In genomic region chr13:35838356-35838755, GRCh38 we compare ENCODE assay signal across 14 cellular contexts.
DNase-seq lines count a peak whose midpoint lies in the region; ATAC-seq and TF ChIP-seq lines count a peak whose summit lies in the region.
"Had no signal": no experiment of that assay in that cellular context is flagged by ENCODE, and none has a peak within 500 bp of the region (broad histone marks: within the 10 kb centered on the region; RNA-seq: fewer than 3 reads in every experiment).

No MANE protein-coding gene starts in this region.

- H3K27ac Mint-ChIP-seq in Calu3 (ENCODE audit: unreplicated experiment), result no peak overlapping the region
- no peak overlapping the region for H3K27ac Mint-ChIP-seq in WTC11
- H3K27ac Mint-ChIP-seq: activated CD8-positive, alpha-beta memory T cell treated with anti-CD3 and anti-CD28 coated beads, Interleukin-2, amount 10 ng/mL, durations not matched to agents 7 days and 5 days; activated naive CD8-positive, alpha-beta T cell treated with anti-CD3 and anti-CD28 coated beads, Interleukin-2, amount 10 ng/mL, durations not matched to agents 7 days and 5 days had no signal

- H3K36me3 ChIP-seq in osteoblast (ENCODE audit: insufficient read depth, low read length), result no peaks in the 10 kb centered on the region
- H3K36me3 ChIP-seq: Peyer's patch had no signal

- no peak overlapping the region for H3K4me3 ChIP-seq in osteoblast (ENCODE audit: insufficient read depth, low read length)
- H3K4me3 ChIP-seq: Peyer's patch had no signal

- ATAC-seq in GM18505 (IDR thresholded peaks at IDR 0.05; ENCODE audit: unreplicated experiment) (no peak), WTC11 (no peak)
- ATAC-seq: activated CD8-positive, alpha-beta memory T cell treated with anti-CD3 and anti-CD28 coated beads, Interleukin-2, amount 10 ng/mL, durations not matched to agents 7 days and 5 days; right cardiac atrium had no signal

- intact Hi-C loops in Calu3 (cut with micrococcal nuclease; ENCODE audit: unreplicated experiment), result no loop called here

- H3K36me3 Mint-ChIP-seq in Calu3 (ENCODE audit: insufficient read depth, unreplicated experiment), result no peaks in the 10 kb centered on the region
- H3K36me3 Mint-ChIP-seq in WTC11, result no peaks in the 10 kb centered on the region; the same call in 1 of the 2 replicates
- H3K36me3 Mint-ChIP-seq: activated CD8-positive, alpha-beta memory T cell treated with anti-CD3 and anti-CD28 coated beads, Interleukin-2, amount 10 ng/mL, durations not matched to agents 7 days and 5 days; activated naive CD8-positive, alpha-beta T cell treated with anti-CD3 and anti-CD28 coated beads, Interleukin-2, amount 10 ng/mL, durations not matched to agents 7 days and 5 days had no signal

- H3K4me2 ChIP-seq in osteoblast (ENCODE audit: insufficient read depth, low read length), result peak overlapping the region; percentile 52

- DNase-seq in Daoy (ENCODE audit: low read depth) (peak; percentile 52), RPMI7951 (ENCODE audit: low read depth) (peak; percentile 10), dermis blood vessel endothelial cell (peak; percentile 94), osteoblast (ENCODE audit: insufficient read length, low spot score, missing footprints) (no peak), superior temporal gyrus (ENCODE audit: extremely low spot score) (no peak), Calu3 (no peak), WTC11 (ENCODE audit: low spot score) (no peak)
- DNase-seq: activated CD8-positive, alpha-beta memory T cell treated with anti-CD3 and anti-CD28 coated beads, Interleukin-2, amount 10 ng/mL, durations not matched to agents 7 days and 5 days; activated naive CD8-positive, alpha-beta T cell treated with anti-CD3 and anti-CD28 coated beads, Interleukin-2, amount 10 ng/mL, durations not matched to agents 7 days and 5 days; GOT3; Peyer's patch; right cardiac atrium; substantia nigra had no signal

- CTCF ChIA-PET in Calu3 (lab: Charles Lee) (no interaction called here), WTC11 (lab: Charles Lee) (interaction anchor here (1.2 kb wide), 1 partner anchor 12 kb away, joined by 5 read pairs; no protein-coding TSS in a partner anchor)

- H3K27ac ChIP-seq in osteoblast (ENCODE audit: low read depth, low read length), result peak overlapping the region; percentile 75
- H3K27ac ChIP-seq: Peyer's patch had no signal

- TF ChIP-seq POLR2A in GM18505 (IDR thresholded peaks at IDR 0.05; ENCODE audit: borderline replicate concordance, extremely low read depth, insufficient read depth, insufficient read length), result no peak

- peak overlapping the region; percentile 42 for H2AFZ ChIP-seq in osteoblast (ENCODE audit: low read length)

- H3K27me3 ChIP-seq in osteoblast (ENCODE audit: insufficient read depth, low read length), result no peaks in the 10 kb centered on the region
- H3K27me3 ChIP-seq: Peyer's patch had no signal

- H3K9me3 Mint-ChIP-seq in Calu3 (ENCODE audit: low read depth, unreplicated experiment) (no peaks in the 10 kb centered on the region), WTC11 (0 out of 2 replicates have a peak, but pooled peaks cover 3% of the 10 kb centered on the region)
- H3K9me3 Mint-ChIP-seq: activated naive CD8-positive, alpha-beta T cell treated with anti-CD3 and anti-CD28 coated beads, Interleukin-2, amount 10 ng/mL, durations not matched to agents 7 days and 5 days had no signal

- TF ChIP-seq CTCF in osteoblast (IDR thresholded peaks at IDR 0.05; ENCODE audit: extremely low read depth, low read depth, low read length) (no peak), Calu3 (IDR thresholded peaks at IDR 0.05; ENCODE audit: unreplicated experiment) (no peak), WTC11 (IDR thresholded peaks at IDR 0.05) (no peak)

- no peaks in the 10 kb centered on the region for H3K9me3 ChIP-seq in osteoblast (ENCODE audit: low read depth, low read length)
- H3K9me3 ChIP-seq: Peyer's patch had no signal

- H3K4me3 Mint-ChIP-seq in Calu3 (ENCODE audit: low read depth, unreplicated experiment) (no peak overlapping the region), WTC11 (no peak overlapping the region)
- H3K4me3 Mint-ChIP-seq: activated CD8-positive, alpha-beta memory T cell treated with anti-CD3 and anti-CD28 coated beads, Interleukin-2, amount 10 ng/mL, durations not matched to agents 7 days and 5 days; activated naive CD8-positive, alpha-beta T cell treated with anti-CD3 and anti-CD28 coated beads, Interleukin-2, amount 10 ng/mL, durations not matched to agents 7 days and 5 days had no signal

- H3K79me2 ChIP-seq in osteoblast (ENCODE audit: insufficient read depth, low read length), result no peaks in the 10 kb centered on the region

- H3K4me1 ChIP-seq in osteoblast (ENCODE audit: insufficient read depth, low read length), result peaks cover 10% of the 10 kb centered on the region
- H3K4me1 ChIP-seq: Peyer's patch had no signal

- H3K4me1 Mint-ChIP-seq in Calu3 (ENCODE audit: low read depth, unreplicated experiment) (no peaks in the 10 kb centered on the region), WTC11 (peaks cover 2% of the 10 kb centered on the region)
- H3K4me1 Mint-ChIP-seq: activated CD8-positive, alpha-beta memory T cell treated with anti-CD3 and anti-CD28 coated beads, Interleukin-2, amount 10 ng/mL, durations not matched to agents 7 days and 5 days; activated naive CD8-positive, alpha-beta T cell treated with anti-CD3 and anti-CD28 coated beads, Interleukin-2, amount 10 ng/mL, durations not matched to agents 7 days and 5 days had no signal

- no TSS peak for BruUV-seq in Calu3 (replicated peaks; lab: Mats Ljungman, UMichigan)

- POLR2A ChIA-PET in WTC11 (lab: Charles Lee), result no interaction called here

- H4K20me1 ChIP-seq in osteoblast (ENCODE audit: insufficient read depth, low read length), result no peaks in the 10 kb centered on the region

- H3K27me3 Mint-ChIP-seq in Calu3 (ENCODE audit: unreplicated experiment) (peaks cover 34% of the 10 kb centered on the region), WTC11 (ENCODE audit: low read depth) (no peaks in the 10 kb centered on the region)
- H3K27me3 Mint-ChIP-seq: activated CD8-positive, alpha-beta memory T cell treated with anti-CD3 and anti-CD28 coated beads, Interleukin-2, amount 10 ng/mL, durations not matched to agents 7 days and 5 days had no signal

TF ChIP-seq in WTC11, 78 proteins besides CTCF, POLR2A, EP300 and RAD21 (continues in another document):
- TF ChIP-seq PRRX2 (CRISPR knock-in tag; IDR thresholded peaks at IDR 0.05), result no peak
- no peak for TF ChIP-seq ZNF138 (CRISPR knock-in tag; conservative IDR thresholded peaks at IDR 0.05)
- no peak for TF ChIP-seq ZNF423 (CRISPR knock-in tag; IDR thresholded peaks at IDR 0.05)
- no peak for TF ChIP-seq TEAD4 (CRISPR knock-in tag; IDR thresholded peaks at IDR 0.05)
- TF ChIP-seq ARID4B (CRISPR knock-in tag; IDR thresholded peaks at IDR 0.05; ENCODE audit: borderline replicate concordance), result no peak
- TF ChIP-seq CREB1 (CRISPR knock-in tag; IDR thresholded peaks at IDR 0.05), result no peak
- TF ChIP-seq EMX1 (CRISPR knock-in tag; IDR thresholded peaks at IDR 0.05), result no peak

Comparison
In these comparisons a context has a peak if more than half of its experiments do, and no peak if none do; other contexts are left out.
1. DNase-seq: peak in Daoy (single experiment), RPMI7951 (single experiment) and dermis blood vessel endothelial cell (single experiment); none in osteoblast (single experiment), superior temporal gyrus (single experiment), Calu3 (single experiment) and WTC11 (single experiment).